10 cellular contexts compared by ENCODE assay signal in genomic region chr6:21769405-21769851, GRCh38.
DNase-seq lines count a peak whose midpoint lies in the region; ATAC-seq and TF ChIP-seq lines count a peak whose summit lies in the region.
"Had no signal": no experiment of that assay in that cellular context is flagged by ENCODE, and none has a peak within 500 bp of the region (broad histone marks: within the 10 kb centered on the region; RNA-seq: fewer than 3 reads in every experiment).

No MANE protein-coding gene starts in this region.

- TF ChIP-seq POLR2A in testis (IDR thresholded peaks at IDR 0.05) (no peak), vagina (IDR thresholded peaks at IDR 0.05) (no peak)

- H3K4me3 ChIP-seq in mammary epithelial cell (replicated peaks in 1 of 3; ENCODE audit: insufficient read depth in 1 of 3, low read depth in 2 of 3, low read length in 3 of 3) (no peak overlapping the region), testis (no peak overlapping the region), vagina (no peak overlapping the region)

- WGBS in mammary epithelial cell (ENCODE audit: low coverage, missing lambda C conversion rate), result 7% methylated on average over 2 of the region's 2 CpGs
- WGBS in testis, 2 donors, result 29 to 34% methylated on average over 2 of the region's 2 CpGs

- no peaks in the 10 kb centered on the region for H3K36me3 ChIP-seq in mammary epithelial cell (ENCODE audit: insufficient read depth, low read length)
- no peaks in the 10 kb centered on the region for H3K36me3 ChIP-seq in testis (ENCODE audit: low read depth, missing control alignments)
- H3K36me3 ChIP-seq in vagina, result no peaks in the 10 kb centered on the region

- DNase-seq in HS-5 (ENCODE audit: low read depth) (peak; percentile 56), mammary epithelial cell (peak; percentile 59), iPS-NIHi11 (ENCODE audit: low spot score) (peak; percentile 37), testis (peak; percentile 18), NCI-H82 (lab: John Stamatoyannopoulos, UW) (no peak), vagina (ENCODE audit: extremely low spot score in 2 of 2) (no peak)
- DNase-seq: activated effector memory CD4-positive, alpha-beta T cell treated with Interleukin-2 at 50 U/mL for 16 hours had no signal

- in situ Hi-C loops in mammary epithelial cell (cut with MboI; ENCODE audit: low sequenced_read_pairs in 2 of 2), result no loop called here

- no peaks in the 10 kb centered on the region for H3K79me2 ChIP-seq in mammary epithelial cell (ENCODE audit: insufficient read depth, low read length)

- H3K27ac ChIP-seq in mammary epithelial cell (ENCODE audit: insufficient read depth, low read depth, low read length), result no peak overlapping the region
- no peak overlapping the region for H3K27ac ChIP-seq in testis
- no peak overlapping the region for H3K27ac ChIP-seq in vagina
- H3K27ac ChIP-seq: HL-60 had no signal

- no peaks in the 10 kb centered on the region for H4K20me1 ChIP-seq in mammary epithelial cell (ENCODE audit: insufficient read depth, low read length)

- H3K4me1 ChIP-seq in mammary epithelial cell (ENCODE audit: insufficient read depth, low read length) (peaks cover 23% of the 10 kb centered on the region), testis (peaks cover 6% of the 10 kb centered on the region), vagina (peaks cover 9% of the 10 kb centered on the region)

- H2AFZ ChIP-seq in mammary epithelial cell (ENCODE audit: low read depth, low read length), result peak overlapping the region; percentile 82

- H3K4me2 ChIP-seq in mammary epithelial cell (ENCODE audit: insufficient read depth, low read depth, low read length), result peak overlapping the region; percentile 28

- H3K27me3 ChIP-seq in mammary epithelial cell (ENCODE audit: insufficient read depth, low read length), result no peaks in the 10 kb centered on the region
- H3K27me3 ChIP-seq in testis, result no peaks in the 10 kb centered on the region
- H3K27me3 ChIP-seq in vagina, result no peaks in the 10 kb centered on the region

- dilution Hi-C loops in mammary epithelial cell (cut with HindIII; ENCODE audit: low sequenced_read_pairs), result no loop called here

- H3K9me3 ChIP-seq in mammary epithelial cell (replicated peaks; ENCODE audit: insufficient read depth, low read length) (no peaks in the 10 kb centered on the region), testis (no peaks in the 10 kb centered on the region), vagina (no peaks in the 10 kb centered on the region)

- CTCF ChIA-PET in mammary epithelial cell (lab: Charles Lee; ENCODE audit: low non-redundant PET), result no interaction called here

- intact Hi-C loops in mammary epithelial cell (cut with micrococcal nuclease) (no loop called here), testis (cut with DNase I; ENCODE audit: low total_unique reads) (no loop called here), vagina (cut with DNase I) (no loop called here)

- ATAC-seq in HG02884 (IDR thresholded peaks at IDR 0.05; ENCODE audit: unreplicated experiment) (no peak), GM21825 (IDR thresholded peaks at IDR 0.05; ENCODE audit: unreplicated experiment) (no peak)

- TF ChIP-seq CTCF in mammary epithelial cell (conservative IDR thresholded peaks at IDR 0.05 in 1 of 2, IDR thresholded peaks at IDR 0.05 in 1 of 2; ENCODE audit: extremely low read depth in 1 of 2, insufficient read depth in 1 of 2, low read depth in 1 of 2, low read length in 2 of 2) (no peak), testis (IDR thresholded peaks at IDR 0.05) (no peak), vagina (IDR thresholded peaks at IDR 0.05) (no peak)

- BruUV-seq in mammary epithelial cell (replicated peaks; lab: Mats Ljungman, UMichigan), result no TSS peak

- H3K9ac ChIP-seq in mammary epithelial cell (ENCODE audit: insufficient read depth, low read length), result no peak overlapping the region

Comparison
In these comparisons a context has a peak if more than half of its experiments do, and no peak if none do; other contexts are left out.
1. DNase-seq: peak in HS-5 (single experiment), mammary epithelial cell (single experiment), iPS-NIHi11 (single experiment) and testis (single experiment); none in NCI-H82 (single experiment) and vagina (0 of 2).